Comparison of ENCODE assay signal across 9 cellular contexts in genomic region chr4:176034498-176034897, GRCh38. TPM values are rescaled to one million over a fixed set of nuclear protein-coding genes. Genes with fewer than 3 reads are reported as not detected.
A peak's percentile ranks its signal among the peaks of the same experiment; 100 is the strongest.
DNase-seq lines count a peak whose midpoint lies in the region; ATAC-seq and TF ChIP-seq lines count a peak whose summit lies in the region.
"Had no signal": no experiment of that assay in that cellular context is flagged by ENCODE, and none has a peak within 500 bp of the region (broad histone marks: within the 10 kb centered on the region; RNA-seq: fewer than 3 reads in every experiment).

No MANE protein-coding gene starts in this region.

- H3K36me3 ChIP-seq in CD4-positive, CD25-positive, alpha-beta regulatory T cell (ENCODE audit: control insufficient read depth, insufficient read depth, low read length): no peaks in the 10 kb centered on the region
- H3K36me3 ChIP-seq in WERI-Rb-1: no peaks in the 10 kb centered on the region
- H3K36me3 ChIP-seq in left lung: no peaks in the 10 kb centered on the region

- intact Hi-C loops in left lung (cut with DNase I): loop anchor here in 1 of 2 donors (10.0 kb wide), 1 partner anchor 310 kb away; no protein-coding TSS in a partner anchor

- no peaks in the 10 kb centered on the region for H3K27me3 Mint-ChIP-seq in CD4-positive, CD25-positive, alpha-beta regulatory T cell

- H3K4me3 ChIP-seq in CD4-positive, CD25-positive, alpha-beta regulatory T cell (ENCODE audit: low read depth, low read length): no peak overlapping the region
- H3K4me3 ChIP-seq in WERI-Rb-1 (ENCODE audit: low read depth, low read length) (no peak overlapping the region), left lung (no peak overlapping the region)

- no peaks in the 10 kb centered on the region for H3K4me1 ChIP-seq in CD4-positive, CD25-positive, alpha-beta regulatory T cell (ENCODE audit: control insufficient read depth, insufficient read depth, low read length, poor library complexity, severe bottlenecking)
- H3K4me1 ChIP-seq in left lung: no peaks in the 10 kb centered on the region

- no peak for ATAC-seq in CD4-positive, CD25-positive, alpha-beta regulatory T cell (ENCODE audit: low read depth in 2 of 2)
- ATAC-seq in left lung (peak; percentile 42), GM21737 (IDR thresholded peaks at IDR 0.05; ENCODE audit: unreplicated experiment) (no peak), GM19455 (IDR thresholded peaks at IDR 0.05; ENCODE audit: unreplicated experiment) (no peak), GM18868 (IDR thresholded peaks at IDR 0.05; ENCODE audit: unreplicated experiment) (no peak)

- TF ChIP-seq CTCF in WERI-Rb-1 (IDR thresholded peaks at IDR 0.05; ENCODE audit: low read depth, low read length): no peak
- TF ChIP-seq CTCF in left lung (IDR thresholded peaks at IDR 0.05): peak in 1 of 2 donors; percentile 31

- H3K9me3 Mint-ChIP-seq in CD4-positive, CD25-positive, alpha-beta regulatory T cell: peaks cover 0 to 9% (median 3%) of the 10 kb centered on the region in 7 donors
- H3K9me3 Mint-ChIP-seq: stimulated activated naive CD8-positive, alpha-beta T cell treated with anti-CD3 and anti-CD28 coated beads, Interleukin-15, Interleukin-2, amounts not matched to agents 100 ng/mL and 50 ng/mL, for 24 hours had no signal

- DNase-seq in CD4-positive, CD25-positive, alpha-beta regulatory T cell: peak in 2 of 3 donors; percentile 22 to 31
- DNase-seq in HCEC 1CT (peak; percentile 35), WERI-Rb-1 (peak; percentile 23), left lung (no peak), NCI-H526 treated with DMSO at 0.1 percent for 48 hours (lab: John Stamatoyannopoulos, UW) (no peak)

- H3K27ac ChIP-seq in CD4-positive, CD25-positive, alpha-beta regulatory T cell (ENCODE audit: insufficient read depth, low read length, poor library complexity, severe bottlenecking): no peak overlapping the region
- no peak overlapping the region for H3K27ac ChIP-seq in WERI-Rb-1
- no peak overlapping the region for H3K27ac ChIP-seq in left lung

- H3K27ac Mint-ChIP-seq in CD4-positive, CD25-positive, alpha-beta regulatory T cell: no peak overlapping the region
- H3K27ac Mint-ChIP-seq: stimulated activated naive CD8-positive, alpha-beta T cell treated with anti-CD3 and anti-CD28 coated beads, Interleukin-15, Interleukin-2, amounts not matched to agents 100 ng/mL and 50 ng/mL, for 24 hours had no signal

- no peak overlapping the region for H3K4me3 Mint-ChIP-seq in CD4-positive, CD25-positive, alpha-beta regulatory T cell
- H3K4me3 Mint-ChIP-seq: stimulated activated naive CD8-positive, alpha-beta T cell treated with anti-CD3 and anti-CD28 coated beads, Interleukin-15, Interleukin-2, amounts not matched to agents 100 ng/mL and 50 ng/mL, for 24 hours had no signal

- H3K9me3 ChIP-seq in CD4-positive, CD25-positive, alpha-beta regulatory T cell (ENCODE audit: control insufficient read depth in 2 of 2, low read length in 2 of 2): no peaks in the 10 kb centered on the region
- H3K9me3 ChIP-seq in WERI-Rb-1 (ENCODE audit: severe bottlenecking) (peaks cover 3% of the 10 kb centered on the region), left lung (peaks cover 0 to 3% of the 10 kb centered on the region in 2 donors)

- no peaks in the 10 kb centered on the region for H3K4me1 Mint-ChIP-seq in CD4-positive, CD25-positive, alpha-beta regulatory T cell

- H3K36me3 Mint-ChIP-seq in CD4-positive, CD25-positive, alpha-beta regulatory T cell: no peaks in the 10 kb centered on the region

- no peaks in the 10 kb centered on the region for H3K27me3 ChIP-seq in CD4-positive, CD25-positive, alpha-beta regulatory T cell (ENCODE audit: control insufficient read depth, insufficient read depth, low read length)
- H3K27me3 ChIP-seq in WERI-Rb-1 (ENCODE audit: insufficient read depth, low read depth, severe bottlenecking) (no peaks in the 10 kb centered on the region), left lung (no peaks in the 10 kb centered on the region)

RNA-seq across cellular contexts. Expression of gene WDR17, which starts 31.1 kb away (rescaled TPM):
- total RNA-seq in CD4-positive, CD25-positive, alpha-beta regulatory T cell: 0.22 TPM
- polyA plus RNA-seq in CD4-positive, CD25-positive, alpha-beta regulatory T cell: under 1 TPM in 1 of 4 donors, not detected in 3; 0.05 TPM
- total RNA-seq in left lung: 1 to 10 TPM; 4.2 to 4.3 TPM

Comparison
In these comparisons a context has a peak if more than half of its experiments do, and no peak if none do; other contexts are left out.
1. DNase-seq: peak in CD4-positive, CD25-positive, alpha-beta regulatory T cell (2 of 3), HCEC 1CT (single experiment) and WERI-Rb-1 (single experiment); none in left lung (0 of 2) and NCI-H526 treated with DMSO at 0.1 percent for 48 hours (single experiment).